8 cellular contexts compared by ENCODE assay signal in genomic region chr22:42937164-42937854, GRCh38.
DNase-seq lines count a peak whose midpoint lies in the region; ATAC-seq and TF ChIP-seq lines count a peak whose summit lies in the region.

No MANE protein-coding gene starts in this region.

- H3K4me3 Mint-ChIP-seq in activated B cell treated with CpG ODN at 0.5 μM for 24 hours (peak overlapping the region; percentile 60), progenitor cell of endocrine pancreas (ENCODE audit: low read depth) (no peak overlapping the region)

- ATAC-seq in HG03354 (IDR thresholded peaks at IDR 0.05; ENCODE audit: poor library complexity, severe bottlenecking, unreplicated experiment) (peak; percentile 38), activated B cell treated with CpG ODN at 0.5 μM for 24 hours (ENCODE audit: low read depth) (peak; percentile 73), GM21381 (IDR thresholded peaks at IDR 0.05; ENCODE audit: unreplicated experiment) (no peak), HG02973 (IDR thresholded peaks at IDR 0.05; ENCODE audit: unreplicated experiment) (no peak)

- H3K36me3 ChIP-seq in DOHH2 (ENCODE audit: control insufficient read depth, low read length) (no peaks in the 10 kb centered on the region), esophagus squamous epithelium (no peaks in the 10 kb centered on the region)

- H3K27ac ChIP-seq in DOHH2 (ENCODE audit: low read depth, low read length) (no peak overlapping the region), esophagus squamous epithelium (peak overlapping the region; percentile 73 to 95 (median 88))

- no peaks in the 10 kb centered on the region for H3K27me3 Mint-ChIP-seq in activated B cell treated with CpG ODN at 0.5 μM for 24 hours
- no peaks in the 10 kb centered on the region for H3K27me3 Mint-ChIP-seq in progenitor cell of endocrine pancreas

- H3K36me3 Mint-ChIP-seq in activated B cell treated with CpG ODN at 0.5 μM for 24 hours (ENCODE audit: low read depth): no peaks in the 10 kb centered on the region
- no peaks in the 10 kb centered on the region for H3K36me3 Mint-ChIP-seq in progenitor cell of endocrine pancreas (ENCODE audit: insufficient read depth)

- H3K9me2 ChIP-seq in DOHH2 (replicated peaks; ENCODE audit: control insufficient read depth, low read length): no peaks in the 10 kb centered on the region

- H3K4me1 Mint-ChIP-seq in activated B cell treated with CpG ODN at 0.5 μM for 24 hours (peaks cover 76% of the 10 kb centered on the region), progenitor cell of endocrine pancreas (ENCODE audit: low read depth) (peaks cover 45% of the 10 kb centered on the region)

- H3F3A ChIP-seq in DOHH2 (ENCODE audit: control insufficient read depth, insufficient read depth): no peaks in the 10 kb centered on the region; the same call in 1 of the 2 replicates

- POLR2A ChIA-PET in activated B cell treated with CpG ODN at 0.5 μM for 24 hours (lab: Charles Lee): interaction anchor here (1.7 kb wide), 1 partner anchor 8 kb away, joined by 4 read pairs; no protein-coding TSS in a partner anchor

- no peaks in the 10 kb centered on the region for H3K9me3 ChIP-seq in DOHH2 (ENCODE audit: control insufficient read depth, insufficient read depth, low read length)
- H3K9me3 ChIP-seq in esophagus squamous epithelium: no peaks in the 10 kb centered on the region

- H4K20me1 ChIP-seq in DOHH2 (ENCODE audit: control insufficient read depth, insufficient read depth, low read depth, low read length): peaks cover 12% of the 10 kb centered on the region; the same call in 1 of the 2 replicates

- no peak overlapping the region for H3K4me3 ChIP-seq in DOHH2 (ENCODE audit: low read length)
- H3K4me3 ChIP-seq in esophagus squamous epithelium: peak overlapping the region in 1 of 4 donors; percentile 29

- peak overlapping the region; percentile 85 for H3K27ac Mint-ChIP-seq in activated B cell treated with CpG ODN at 0.5 μM for 24 hours
- peak overlapping the region; percentile 42 for H3K27ac Mint-ChIP-seq in progenitor cell of endocrine pancreas

- peaks cover 62% of the 10 kb centered on the region for H3K79me2 ChIP-seq in DOHH2 (ENCODE audit: control insufficient read depth, low read length)

- DNase-seq in activated B cell treated with CpG ODN at 0.5 μM for 24 hours (peak; percentile 43), esophagus squamous epithelium (lab: John Stamatoyannopoulos, UW) (no peak), progenitor cell of endocrine pancreas (ENCODE audit: low spot score, unreplicated experiment) (no peak), DMS79 treated with DMSO at 0.1 percent for 48 hours (lab: John Stamatoyannopoulos, UW) (no peak)

- no peak for TF ChIP-seq CTCF in DOHH2 (IDR thresholded peaks at IDR 0.05; ENCODE audit: low read depth, low read length, poor library complexity, severe bottlenecking)
- TF ChIP-seq CTCF in activated B cell treated with CpG ODN at 0.5 μM for 24 hours (IDR thresholded peaks at IDR 0.05): no peak
- TF ChIP-seq CTCF in esophagus squamous epithelium (IDR thresholded peaks at IDR 0.05): no peak
- no peak for TF ChIP-seq CTCF in progenitor cell of endocrine pancreas (IDR thresholded peaks at IDR 0.05; ENCODE audit: unreplicated experiment)

- CTCF ChIA-PET in activated B cell treated with CpG ODN at 0.5 μM for 24 hours (lab: Charles Lee): no interaction called here

- peak overlapping the region; percentile 3; the same call in 1 of the 2 replicates for H3K4me2 ChIP-seq in DOHH2 (ENCODE audit: low read length)

- WGBS in esophagus squamous epithelium, 2 donors: 26 to 35% methylated on average over 4 to 9 of the region's 12 CpGs

- H3K4me1 ChIP-seq in DOHH2 (ENCODE audit: control insufficient read depth, low read length) (peaks cover 41% of the 10 kb centered on the region), esophagus squamous epithelium (peaks cover 79 to 90% (median 81%) of the 10 kb centered on the region in 3 donors)

- peak in 2 of 4 donors; percentile 21 to 23 for TF ChIP-seq POLR2A in esophagus squamous epithelium (IDR thresholded peaks at IDR 0.05)

- no peaks in the 10 kb centered on the region for H3K27me3 ChIP-seq in DOHH2 (ENCODE audit: control insufficient read depth, low read length)
- no peaks in the 10 kb centered on the region for H3K27me3 ChIP-seq in esophagus squamous epithelium

- intact Hi-C loops in activated B cell treated with CpG ODN at 0.5 μM for 24 hours (cut with micrococcal nuclease): no loop called here
- intact Hi-C loops in esophagus squamous epithelium (cut with DNase I): no loop called here

- H3K9me3 Mint-ChIP-seq in activated B cell treated with CpG ODN at 0.5 μM for 24 hours (no peaks in the 10 kb centered on the region), progenitor cell of endocrine pancreas (ENCODE audit: low read depth) (no peaks in the 10 kb centered on the region)

Comparison
In these comparisons a context has a peak if more than half of its experiments do, and no peak if none do; other contexts are left out.
1. ATAC-seq: peak in HG03354 (single experiment) and activated B cell treated with CpG ODN at 0.5 μM for 24 hours (single experiment); none in GM21381 (single experiment) and HG02973 (single experiment).